ENCODE assay signal across 30 cellular contexts in genomic region chr5:54325610-54326311, GRCh38. TPM values are rescaled to one million over a fixed set of nuclear protein-coding genes. Genes with fewer than 3 reads are reported as not detected.
DNase-seq lines count a peak whose midpoint lies in the region; ATAC-seq, FAIRE-seq and TF ChIP-seq lines count a peak whose summit lies in the region.
"Had no signal": no experiment of that assay in that cellular context is flagged by ENCODE, and none has a peak within 500 bp of the region (broad histone marks: within the 10 kb centered on the region; RNA-seq: fewer than 3 reads in every experiment).

No MANE protein-coding gene starts in this region.

- no peaks in the 10 kb centered on the region for H3K4me1 Mint-ChIP-seq in osteocyte (ENCODE audit: unreplicated experiment)
- H3K4me1 Mint-ChIP-seq in activated naive CD8-positive, alpha-beta T cell treated with anti-CD3 and anti-CD28 coated beads, Interleukin-2, amount 50 U/mL, for 24 hours, result no peaks in the 10 kb centered on the region
- H3K4me1 Mint-ChIP-seq: memory B cell had no signal

- peak; percentile 53 for DNase-seq in GM12865 (ENCODE audit: low read depth)
- DNase-seq in HTR-8/SVneo (ENCODE audit: insufficient read length, low spot score), result no peak
- DNase-seq in amniotic epithelial cell (ENCODE audit: low read depth), result peak; percentile 39
- no peak for DNase-seq in osteocyte (ENCODE audit: extremely low spot score, unreplicated experiment)
- DNase-seq in activated naive CD8-positive, alpha-beta T cell treated with anti-CD3 and anti-CD28 coated beads, Interleukin-2, amount 50 U/mL, for 24 hours, result no peak
- DNase-seq in hypothalamus (lab: John Stamatoyannopoulos, UW), result no peak
- no peak for DNase-seq in epidermal melanocyte (ENCODE audit: insufficient read length, low spot score)
- DNase-seq: activated CD4-positive, alpha-beta memory T cell treated with anti-CD3 and anti-CD28 coated beads for 36 hours; activated gamma-delta T cell; activated T-cell treated with anti-CD3 and anti-CD28 coated beads for 4 hours; brain microvascular endothelial cell; DND-41; H7; heart left ventricle; left colon; NCI-H1092; NCI-H187; PC-3; Right ventricle myocardium superior; stimulated activated CD4-positive, alpha-beta T cell treated with anti-CD3 and anti-CD28 coated beads, Interleukin-15, amount 100 ng/mL, for 24 hours; stomach; SW 1271; T1000 had no signal

- H3K9me3 Mint-ChIP-seq in osteocyte (ENCODE audit: unreplicated experiment), result no peaks in the 10 kb centered on the region
- H3K9me3 Mint-ChIP-seq in activated naive CD8-positive, alpha-beta T cell treated with anti-CD3 and anti-CD28 coated beads, Interleukin-2, amount 50 U/mL, for 24 hours, result no peaks in the 10 kb centered on the region
- H3K9me3 Mint-ChIP-seq: activated CD4-positive, alpha-beta memory T cell treated with anti-CD3 and anti-CD28 coated beads for 36 hours; memory B cell had no signal

- no peak for TF ChIP-seq CTCF in GM12865 (IDR thresholded peaks at IDR 0.05; ENCODE audit: insufficient read depth, low read depth, low read length, missing control alignments)
- TF ChIP-seq CTCF in osteocyte (IDR thresholded peaks at IDR 0.05), result no peak

- H3K36me3 Mint-ChIP-seq in osteocyte (ENCODE audit: unreplicated experiment), result no peaks in the 10 kb centered on the region
- no peaks in the 10 kb centered on the region for H3K36me3 Mint-ChIP-seq in activated naive CD8-positive, alpha-beta T cell treated with anti-CD3 and anti-CD28 coated beads, Interleukin-2, amount 50 U/mL, for 24 hours (ENCODE audit: low read depth)
- H3K36me3 Mint-ChIP-seq: activated CD4-positive, alpha-beta memory T cell treated with anti-CD3 and anti-CD28 coated beads for 36 hours; memory B cell; type B pancreatic cell had no signal

- peaks cover 40% of the 10 kb centered on the region for H3K27me3 Mint-ChIP-seq in osteocyte (ENCODE audit: unreplicated experiment)
- peaks cover 14% of the 10 kb centered on the region for H3K27me3 Mint-ChIP-seq in activated naive CD8-positive, alpha-beta T cell treated with anti-CD3 and anti-CD28 coated beads, Interleukin-2, amount 50 U/mL, for 24 hours
- H3K27me3 Mint-ChIP-seq: progenitor cell of endocrine pancreas had no signal

- no peak overlapping the region for H3K4me3 ChIP-seq in GM12865 (ENCODE audit: low read depth, low read length)
- H3K4me3 ChIP-seq: BLaER1, heart left ventricle, stomach had no signal

- H3K4me3 Mint-ChIP-seq in osteocyte (ENCODE audit: unreplicated experiment), result no peak overlapping the region
- H3K4me3 Mint-ChIP-seq in activated naive CD8-positive, alpha-beta T cell treated with anti-CD3 and anti-CD28 coated beads, Interleukin-2, amount 50 U/mL, for 24 hours, result no peak overlapping the region
- H3K4me3 Mint-ChIP-seq: activated CD4-positive, alpha-beta memory T cell treated with anti-CD3 and anti-CD28 coated beads for 36 hours; memory B cell; type B pancreatic cell had no signal

- ATAC-seq in GM19351 (IDR thresholded peaks at IDR 0.05; ENCODE audit: unreplicated experiment), result peak; percentile 58
- ATAC-seq in activated naive CD8-positive, alpha-beta T cell treated with anti-CD3 and anti-CD28 coated beads, Interleukin-2, amount 50 U/mL, for 24 hours, result no peak
- ATAC-seq: activated CD4-positive, CD25-positive, alpha-beta regulatory T cell treated with anti-CD3 and anti-CD28 coated beads, Interleukin-2, amount 50 U/mL, for 24 hours; heart left ventricle; left colon; PC-3; sciatic nerve had no signal

- no peak overlapping the region for H3K27ac Mint-ChIP-seq in osteocyte (ENCODE audit: unreplicated experiment)
- no peak overlapping the region for H3K27ac Mint-ChIP-seq in activated naive CD8-positive, alpha-beta T cell treated with anti-CD3 and anti-CD28 coated beads, Interleukin-2, amount 50 U/mL, for 24 hours
- H3K27ac Mint-ChIP-seq: activated CD4-positive, alpha-beta memory T cell treated with anti-CD3 and anti-CD28 coated beads for 36 hours; memory B cell; progenitor cell of endocrine pancreas; type B pancreatic cell had no signal

- FAIRE-seq in HTR-8/SVneo (lab: Jason Lieb, UNC), result peak; percentile 16

RNA-seq across cellular contexts. Expression of gene ARL15, which starts 15.4 kb away (rescaled TPM):
- 16.0 and 16.6 TPM in 2 replicates for total RNA-seq in osteocyte

Comparison
In these comparisons a context has a peak if more than half of its experiments do, and no peak if none do; other contexts are left out.
1. DNase-seq: peak in GM12865 (single experiment) and amniotic epithelial cell (single experiment); none in HTR-8/SVneo (single experiment), osteocyte (single experiment), activated naive CD8-positive, alpha-beta T cell treated with anti-CD3 and anti-CD28 coated beads, Interleukin-2, amount 50 U/mL, for 24 hours (single experiment), hypothalamus (0 of 51) and epidermal melanocyte (single experiment).